Comparison of ENCODE assay signal across 1 cellular context in the genomic region with DNA sequence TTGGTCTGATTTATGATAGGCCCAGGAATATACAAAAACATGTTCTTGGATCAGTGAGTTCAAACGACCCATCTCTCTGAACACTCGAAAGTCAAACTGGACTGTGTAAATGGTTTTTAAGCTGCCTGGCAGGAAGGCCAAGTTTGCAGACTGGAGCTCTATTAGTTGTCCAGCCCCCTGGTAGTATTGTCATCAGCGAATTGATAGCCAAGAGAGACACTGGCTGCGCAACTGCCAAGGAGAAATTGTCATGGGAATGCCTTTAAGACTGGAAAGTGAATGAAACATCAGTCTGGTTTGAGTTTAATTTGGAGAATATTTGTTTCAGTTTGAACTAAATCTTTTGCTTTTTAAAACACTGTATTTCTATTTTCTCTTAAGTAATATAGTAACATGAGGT.
TF ChIP-seq lines count a peak whose summit lies in the region.

No MANE protein-coding gene starts in this region.

TF ChIP-seq in IMR-90, 13 proteins besides CTCF, POLR2A, EP300 and RAD21 (continued from another document):
- TF ChIP-seq ELK1 (IDR thresholded peaks at IDR 0.05; ENCODE audit: borderline replicate concordance, low read depth, low read length) (no peak), CEBPB (IDR thresholded peaks at IDR 0.05; ENCODE audit: low read depth, low read length) (no peak), MAZ (IDR thresholded peaks at IDR 0.05; ENCODE audit: borderline replicate concordance, low read depth, low read length) (no peak)
